In genomic region chr14:76055330-76055729, GRCh38 we compare ENCODE assay signal across 1 cellular context.
A peak's percentile ranks its signal among the peaks of the same experiment; 100 is the strongest.
TF ChIP-seq lines count a peak whose summit lies in the region.

No MANE protein-coding gene starts in this region.

TF ChIP-seq in GM12878, 131 proteins besides CTCF, POLR2A, EP300 and RAD21 (continued from another document):
- TF ChIP-seq MEF2B (IDR thresholded peaks at IDR 0.05; ENCODE audit: partially characterized antibody, poor library complexity, severe bottlenecking) (peak; percentile 81), RBBP5 (conservative IDR thresholded peaks at IDR 0.05) (no peak), ESRRA (IDR thresholded peaks at IDR 0.05; ENCODE audit: low read length) (no peak), IKZF2 (IDR thresholded peaks at IDR 0.05) (peak in 1 of 2 experiments; percentile 24; a peak in 1 of 4 replicates), FOS (IDR thresholded peaks at IDR 0.05; ENCODE audit: borderline replicate concordance, extremely low read depth, insufficient read length) (no peak)
